2 cellular contexts compared by ENCODE assay signal in the genomic region with DNA sequence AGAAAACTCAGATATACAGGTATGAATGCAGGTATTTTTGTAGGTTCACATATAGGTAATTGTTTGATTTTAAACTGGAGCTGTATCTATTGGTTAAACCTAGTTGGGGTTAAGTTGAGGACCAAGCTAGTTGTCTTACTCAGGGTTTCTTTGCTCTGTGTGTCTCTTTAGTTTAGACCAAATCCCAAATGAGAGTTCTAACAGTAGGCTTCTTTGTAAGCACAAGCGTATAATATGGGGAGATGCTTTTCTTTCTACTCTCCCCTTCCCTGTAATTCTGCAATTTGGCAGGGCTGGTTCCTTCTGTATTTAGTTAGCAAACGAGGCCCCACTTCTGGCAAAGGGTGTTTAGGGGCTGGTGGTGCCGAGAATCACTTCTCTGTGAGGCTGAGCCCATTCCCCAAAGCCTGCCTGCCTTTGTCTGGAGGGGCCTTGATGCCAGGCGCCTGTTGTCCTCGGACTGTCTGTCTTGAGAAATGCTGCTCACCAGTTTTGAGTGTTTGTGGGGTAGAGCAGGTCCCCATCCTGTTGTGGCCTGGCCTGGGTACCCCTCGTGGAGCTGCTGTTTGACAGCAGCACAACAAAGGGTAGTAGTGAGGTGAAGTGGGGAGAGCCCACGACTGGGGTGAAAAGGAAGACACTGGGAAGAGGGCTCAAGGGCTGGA.
TF ChIP-seq lines count a peak whose summit lies in the region.

No MANE protein-coding gene starts in this region.

TF ChIP-seq in SK-N-SH, 30 proteins besides CTCF, POLR2A, EP300 and RAD21:
- TF ChIP-seq, protein P1, sequence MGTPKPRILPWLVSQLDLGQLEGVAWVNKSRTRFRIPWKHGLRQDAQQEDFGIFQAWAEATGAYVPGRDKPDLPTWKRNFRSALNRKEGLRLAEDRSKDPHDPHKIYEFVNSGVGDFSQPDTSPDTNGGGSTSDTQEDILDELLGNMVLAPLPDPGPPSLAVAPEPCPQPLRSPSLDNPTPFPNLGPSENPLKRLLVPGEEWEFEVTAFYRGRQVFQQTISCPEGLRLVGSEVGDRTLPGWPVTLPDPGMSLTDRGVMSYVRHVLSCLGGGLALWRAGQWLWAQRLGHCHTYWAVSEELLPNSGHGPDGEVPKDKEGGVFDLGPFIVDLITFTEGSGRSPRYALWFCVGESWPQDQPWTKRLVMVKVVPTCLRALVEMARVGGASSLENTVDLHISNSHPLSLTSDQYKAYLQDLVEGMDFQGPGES (IDR thresholded peaks at IDR 0.05; ENCODE audit: low read depth, low read length): no peak
- no peak for TF ChIP-seq ELF1 (IDR thresholded peaks at IDR 0.05)

TF ChIP-seq in SK-N-SH treated with all-trans-retinoic acid at 6 μM for 48 hours, 23 proteins besides CTCF, POLR2A, EP300 and RAD21:
- TF ChIP-seq, protein P2, sequence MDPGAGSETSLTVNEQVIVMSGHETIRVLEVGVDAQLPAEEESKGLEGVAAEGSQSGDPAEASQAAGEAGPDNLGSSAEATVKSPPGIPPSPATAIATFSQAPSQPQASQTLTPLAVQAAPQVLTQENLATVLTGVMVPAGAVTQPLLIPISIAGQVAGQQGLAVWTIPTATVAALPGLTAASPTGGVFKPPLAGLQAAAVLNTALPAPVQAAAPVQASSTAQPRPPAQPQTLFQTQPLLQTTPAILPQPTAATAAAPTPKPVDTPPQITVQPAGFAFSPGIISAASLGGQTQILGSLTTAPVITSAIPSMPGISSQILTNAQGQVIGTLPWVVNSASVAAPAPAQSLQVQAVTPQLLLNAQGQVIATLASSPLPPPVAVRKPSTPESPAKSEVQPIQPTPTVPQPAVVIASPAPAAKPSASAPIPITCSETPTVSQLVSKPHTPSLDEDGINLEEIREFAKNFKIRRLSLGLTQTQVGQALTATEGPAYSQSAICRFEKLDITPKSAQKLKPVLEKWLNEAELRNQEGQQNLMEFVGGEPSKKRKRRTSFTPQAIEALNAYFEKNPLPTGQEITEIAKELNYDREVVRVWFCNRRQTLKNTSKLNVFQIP (CRISPR knock-in tag; IDR thresholded peaks at IDR 0.05; ENCODE audit: borderline replicate concordance, low read depth): no peak
- TF ChIP-seq, protein P3, sequence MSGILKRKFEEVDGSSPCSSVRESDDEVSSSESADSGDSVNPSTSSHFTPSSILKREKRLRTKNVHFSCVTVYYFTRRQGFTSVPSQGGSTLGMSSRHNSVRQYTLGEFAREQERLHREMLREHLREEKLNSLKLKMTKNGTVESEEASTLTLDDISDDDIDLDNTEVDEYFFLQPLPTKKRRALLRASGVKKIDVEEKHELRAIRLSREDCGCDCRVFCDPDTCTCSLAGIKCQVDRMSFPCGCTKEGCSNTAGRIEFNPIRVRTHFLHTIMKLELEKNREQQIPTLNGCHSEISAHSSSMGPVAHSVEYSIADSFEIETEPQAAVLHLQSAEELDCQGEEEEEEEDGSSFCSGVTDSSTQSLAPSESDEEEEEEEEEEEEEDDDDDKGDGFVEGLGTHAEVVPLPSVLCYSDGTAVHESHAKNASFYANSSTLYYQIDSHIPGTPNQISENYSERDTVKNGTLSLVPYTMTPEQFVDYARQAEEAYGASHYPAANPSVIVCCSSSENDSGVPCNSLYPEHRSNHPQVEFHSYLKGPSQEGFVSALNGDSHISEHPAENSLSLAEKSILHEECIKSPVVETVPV (CRISPR knock-in tag; IDR thresholded peaks at IDR 0.05): no peak
- TF ChIP-seq, protein P4, sequence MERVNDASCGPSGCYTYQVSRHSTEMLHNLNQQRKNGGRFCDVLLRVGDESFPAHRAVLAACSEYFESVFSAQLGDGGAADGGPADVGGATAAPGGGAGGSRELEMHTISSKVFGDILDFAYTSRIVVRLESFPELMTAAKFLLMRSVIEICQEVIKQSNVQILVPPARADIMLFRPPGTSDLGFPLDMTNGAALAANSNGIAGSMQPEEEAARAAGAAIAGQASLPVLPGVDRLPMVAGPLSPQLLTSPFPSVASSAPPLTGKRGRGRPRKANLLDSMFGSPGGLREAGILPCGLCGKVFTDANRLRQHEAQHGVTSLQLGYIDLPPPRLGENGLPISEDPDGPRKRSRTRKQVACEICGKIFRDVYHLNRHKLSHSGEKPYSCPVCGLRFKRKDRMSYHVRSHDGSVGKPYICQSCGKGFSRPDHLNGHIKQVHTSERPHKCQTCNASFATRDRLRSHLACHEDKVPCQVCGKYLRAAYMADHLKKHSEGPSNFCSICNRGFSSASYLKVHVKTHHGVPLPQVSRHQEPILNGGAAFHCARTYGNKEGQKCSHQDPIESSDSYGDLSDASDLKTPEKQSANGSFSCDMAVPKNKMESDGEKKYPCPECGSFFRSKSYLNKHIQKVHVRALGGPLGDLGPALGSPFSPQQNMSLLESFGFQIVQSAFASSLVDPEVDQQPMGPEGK (CRISPR knock-in tag; IDR thresholded peaks at IDR 0.05; ENCODE audit: borderline replicate concordance): no peak
- no peak for TF ChIP-seq TOX (CRISPR knock-in tag; IDR thresholded peaks at IDR 0.05; ENCODE audit: borderline replicate concordance)
- no peak for TF ChIP-seq ZNF70 (CRISPR knock-in tag; IDR thresholded peaks at IDR 0.05)
- TF ChIP-seq, protein P5, sequence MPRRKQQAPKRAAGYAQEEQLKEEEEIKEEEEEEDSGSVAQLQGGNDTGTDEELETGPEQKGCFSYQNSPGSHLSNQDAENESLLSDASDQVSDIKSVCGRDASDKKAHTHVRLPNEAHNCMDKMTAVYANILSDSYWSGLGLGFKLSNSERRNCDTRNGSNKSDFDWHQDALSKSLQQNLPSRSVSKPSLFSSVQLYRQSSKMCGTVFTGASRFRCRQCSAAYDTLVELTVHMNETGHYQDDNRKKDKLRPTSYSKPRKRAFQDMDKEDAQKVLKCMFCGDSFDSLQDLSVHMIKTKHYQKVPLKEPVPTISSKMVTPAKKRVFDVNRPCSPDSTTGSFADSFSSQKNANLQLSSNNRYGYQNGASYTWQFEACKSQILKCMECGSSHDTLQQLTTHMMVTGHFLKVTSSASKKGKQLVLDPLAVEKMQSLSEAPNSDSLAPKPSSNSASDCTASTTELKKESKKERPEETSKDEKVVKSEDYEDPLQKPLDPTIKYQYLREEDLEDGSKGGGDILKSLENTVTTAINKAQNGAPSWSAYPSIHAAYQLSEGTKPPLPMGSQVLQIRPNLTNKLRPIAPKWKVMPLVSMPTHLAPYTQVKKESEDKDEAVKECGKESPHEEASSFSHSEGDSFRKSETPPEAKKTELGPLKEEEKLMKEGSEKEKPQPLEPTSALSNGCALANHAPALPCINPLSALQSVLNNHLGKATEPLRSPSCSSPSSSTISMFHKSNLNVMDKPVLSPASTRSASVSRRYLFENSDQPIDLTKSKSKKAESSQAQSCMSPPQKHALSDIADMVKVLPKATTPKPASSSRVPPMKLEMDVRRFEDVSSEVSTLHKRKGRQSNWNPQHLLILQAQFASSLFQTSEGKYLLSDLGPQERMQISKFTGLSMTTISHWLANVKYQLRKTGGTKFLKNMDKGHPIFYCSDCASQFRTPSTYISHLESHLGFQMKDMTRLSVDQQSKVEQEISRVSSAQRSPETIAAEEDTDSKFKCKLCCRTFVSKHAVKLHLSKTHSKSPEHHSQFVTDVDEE (CRISPR knock-in tag; IDR thresholded peaks at IDR 0.05): no peak
- no peak for TF ChIP-seq BACH2 (CRISPR knock-in tag; IDR thresholded peaks at IDR 0.05; ENCODE audit: borderline replicate concordance)
- TF ChIP-seq ISL1 (CRISPR knock-in tag; IDR thresholded peaks at IDR 0.05): no peak
- no peak for TF ChIP-seq ZFP30 (CRISPR knock-in tag; IDR thresholded peaks at IDR 0.05)
- TF ChIP-seq SNAI2 (CRISPR knock-in tag; IDR thresholded peaks at IDR 0.05): no peak
- TF ChIP-seq ESRRG (CRISPR knock-in tag; IDR thresholded peaks at IDR 0.05): no peak
- no peak for TF ChIP-seq RARB (CRISPR knock-in tag; IDR thresholded peaks at IDR 0.05)
- TF ChIP-seq, protein P6, sequence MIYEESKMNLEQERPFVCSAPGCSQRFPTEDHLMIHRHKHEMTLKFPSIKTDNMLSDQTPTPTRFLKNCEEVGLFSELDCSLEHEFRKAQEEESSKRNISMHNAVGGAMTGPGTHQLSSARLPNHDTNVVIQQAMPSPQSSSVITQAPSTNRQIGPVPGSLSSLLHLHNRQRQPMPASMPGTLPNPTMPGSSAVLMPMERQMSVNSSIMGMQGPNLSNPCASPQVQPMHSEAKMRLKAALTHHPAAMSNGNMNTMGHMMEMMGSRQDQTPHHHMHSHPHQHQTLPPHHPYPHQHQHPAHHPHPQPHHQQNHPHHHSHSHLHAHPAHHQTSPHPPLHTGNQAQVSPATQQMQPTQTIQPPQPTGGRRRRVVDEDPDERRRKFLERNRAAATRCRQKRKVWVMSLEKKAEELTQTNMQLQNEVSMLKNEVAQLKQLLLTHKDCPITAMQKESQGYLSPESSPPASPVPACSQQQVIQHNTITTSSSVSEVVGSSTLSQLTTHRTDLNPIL (CRISPR knock-in tag; IDR thresholded peaks at IDR 0.05; ENCODE audit: low read depth): no peak
- TF ChIP-seq ARNTL (CRISPR knock-in tag; IDR thresholded peaks at IDR 0.05; ENCODE audit: borderline replicate concordance, low read depth): no peak
- no peak for TF ChIP-seq CSDC2 (CRISPR knock-in tag; IDR thresholded peaks at IDR 0.05)
- TF ChIP-seq GLIS3 (CRISPR knock-in tag; IDR thresholded peaks at IDR 0.05): no peak
- no peak for TF ChIP-seq PPARA (CRISPR knock-in tag; IDR thresholded peaks at IDR 0.05; ENCODE audit: borderline replicate concordance)
- no peak for TF ChIP-seq ZNF8 (CRISPR knock-in tag; IDR thresholded peaks at IDR 0.05)
- TF ChIP-seq ZC3H10 (CRISPR knock-in tag; IDR thresholded peaks at IDR 0.05): no peak
